Comparison of ENCODE assay signal across 1 cellular context in the genomic region with DNA sequence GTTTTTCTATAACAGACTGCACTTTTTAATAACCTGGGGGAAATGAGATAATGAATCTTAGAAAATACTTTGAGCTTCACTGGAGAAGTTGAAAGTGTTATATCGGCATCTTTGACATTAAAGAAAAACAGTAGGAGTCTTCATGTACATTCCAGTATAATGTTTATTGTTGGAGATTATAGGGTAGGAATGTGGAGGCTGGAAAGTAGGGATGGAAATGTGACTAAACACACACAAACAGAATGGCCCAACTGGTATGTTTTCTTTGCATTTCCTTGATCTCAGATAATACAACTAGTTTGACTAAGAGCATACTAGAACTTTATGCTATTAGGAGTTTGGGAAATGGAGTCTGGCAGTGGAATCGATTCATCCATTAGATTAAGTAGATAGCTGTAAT.
TF ChIP-seq lines count a peak whose summit lies in the region.

No MANE protein-coding gene starts in this region.

TF ChIP-seq in GM12878, 131 proteins besides CTCF, POLR2A, EP300 and RAD21:
- TF ChIP-seq KLF5 (IDR thresholded peaks at IDR 0.05; ENCODE audit: partially characterized antibody), result no peak
- TF ChIP-seq, protein P1, sequence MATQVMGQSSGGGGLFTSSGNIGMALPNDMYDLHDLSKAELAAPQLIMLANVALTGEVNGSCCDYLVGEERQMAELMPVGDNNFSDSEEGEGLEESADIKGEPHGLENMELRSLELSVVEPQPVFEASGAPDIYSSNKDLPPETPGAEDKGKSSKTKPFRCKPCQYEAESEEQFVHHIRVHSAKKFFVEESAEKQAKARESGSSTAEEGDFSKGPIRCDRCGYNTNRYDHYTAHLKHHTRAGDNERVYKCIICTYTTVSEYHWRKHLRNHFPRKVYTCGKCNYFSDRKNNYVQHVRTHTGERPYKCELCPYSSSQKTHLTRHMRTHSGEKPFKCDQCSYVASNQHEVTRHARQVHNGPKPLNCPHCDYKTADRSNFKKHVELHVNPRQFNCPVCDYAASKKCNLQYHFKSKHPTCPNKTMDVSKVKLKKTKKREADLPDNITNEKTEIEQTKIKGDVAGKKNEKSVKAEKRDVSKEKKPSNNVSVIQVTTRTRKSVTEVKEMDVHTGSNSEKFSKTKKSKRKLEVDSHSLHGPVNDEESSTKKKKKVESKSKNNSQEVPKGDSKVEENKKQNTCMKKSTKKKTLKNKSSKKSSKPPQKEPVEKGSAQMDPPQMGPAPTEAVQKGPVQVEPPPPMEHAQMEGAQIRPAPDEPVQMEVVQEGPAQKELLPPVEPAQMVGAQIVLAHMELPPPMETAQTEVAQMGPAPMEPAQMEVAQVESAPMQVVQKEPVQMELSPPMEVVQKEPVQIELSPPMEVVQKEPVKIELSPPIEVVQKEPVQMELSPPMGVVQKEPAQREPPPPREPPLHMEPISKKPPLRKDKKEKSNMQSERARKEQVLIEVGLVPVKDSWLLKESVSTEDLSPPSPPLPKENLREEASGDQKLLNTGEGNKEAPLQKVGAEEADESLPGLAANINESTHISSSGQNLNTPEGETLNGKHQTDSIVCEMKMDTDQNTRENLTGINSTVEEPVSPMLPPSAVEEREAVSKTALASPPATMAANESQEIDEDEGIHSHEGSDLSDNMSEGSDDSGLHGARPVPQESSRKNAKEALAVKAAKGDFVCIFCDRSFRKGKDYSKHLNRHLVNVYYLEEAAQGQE (IDR thresholded peaks at IDR 0.05; ENCODE audit: low read depth, low read length), result no peak
- TF ChIP-seq, protein P2, sequence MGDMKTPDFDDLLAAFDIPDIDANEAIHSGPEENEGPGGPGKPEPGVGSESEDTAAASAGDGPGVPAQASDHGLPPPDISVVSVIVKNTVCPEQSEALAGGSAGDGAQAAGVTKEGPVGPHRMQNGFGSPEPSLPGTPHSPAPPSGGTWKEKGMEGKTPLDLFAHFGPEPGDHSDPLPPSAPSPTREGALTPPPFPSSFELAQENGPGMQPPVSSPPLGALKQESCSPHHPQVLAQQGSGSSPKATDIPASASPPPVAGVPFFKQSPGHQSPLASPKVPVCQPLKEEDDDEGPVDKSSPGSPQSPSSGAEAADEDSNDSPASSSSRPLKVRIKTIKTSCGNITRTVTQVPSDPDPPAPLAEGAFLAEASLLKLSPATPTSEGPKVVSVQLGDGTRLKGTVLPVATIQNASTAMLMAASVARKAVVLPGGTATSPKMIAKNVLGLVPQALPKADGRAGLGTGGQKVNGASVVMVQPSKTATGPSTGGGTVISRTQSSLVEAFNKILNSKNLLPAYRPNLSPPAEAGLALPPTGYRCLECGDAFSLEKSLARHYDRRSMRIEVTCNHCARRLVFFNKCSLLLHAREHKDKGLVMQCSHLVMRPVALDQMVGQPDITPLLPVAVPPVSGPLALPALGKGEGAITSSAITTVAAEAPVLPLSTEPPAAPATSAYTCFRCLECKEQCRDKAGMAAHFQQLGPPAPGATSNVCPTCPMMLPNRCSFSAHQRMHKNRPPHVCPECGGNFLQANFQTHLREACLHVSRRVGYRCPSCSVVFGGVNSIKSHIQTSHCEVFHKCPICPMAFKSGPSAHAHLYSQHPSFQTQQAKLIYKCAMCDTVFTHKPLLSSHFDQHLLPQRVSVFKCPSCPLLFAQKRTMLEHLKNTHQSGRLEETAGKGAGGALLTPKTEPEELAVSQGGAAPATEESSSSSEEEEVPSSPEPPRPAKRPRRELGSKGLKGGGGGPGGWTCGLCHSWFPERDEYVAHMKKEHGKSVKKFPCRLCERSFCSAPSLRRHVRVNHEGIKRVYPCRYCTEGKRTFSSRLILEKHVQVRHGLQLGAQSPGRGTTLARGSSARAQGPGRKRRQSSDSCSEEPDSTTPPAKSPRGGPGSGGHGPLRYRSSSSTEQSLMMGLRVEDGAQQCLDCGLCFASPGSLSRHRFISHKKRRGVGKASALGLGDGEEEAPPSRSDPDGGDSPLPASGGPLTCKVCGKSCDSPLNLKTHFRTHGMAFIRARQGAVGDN (IDR thresholded peaks at IDR 0.05), result no peak
- TF ChIP-seq SMAD5 (IDR thresholded peaks at IDR 0.05; ENCODE audit: low read depth), result no peak
- TF ChIP-seq ZNF24 (IDR thresholded peaks at IDR 0.05), result no peak
- TF ChIP-seq USF1 (IDR thresholded peaks at IDR 0.05; ENCODE audit: borderline replicate concordance, extremely low read length, insufficient read depth, low read depth, low read length), result no peak
- TF ChIP-seq LARP7 (IDR thresholded peaks at IDR 0.05), result no peak
- TF ChIP-seq MTA3 (IDR thresholded peaks at IDR 0.05; ENCODE audit: borderline replicate concordance, low read length), result no peak
- TF ChIP-seq DPF2 (IDR thresholded peaks at IDR 0.05), result no peak
- TF ChIP-seq PAX5 (IDR thresholded peaks at IDR 0.05; ENCODE audit: borderline replicate concordance, low read depth, low read length), result no peak
- TF ChIP-seq NFXL1 (IDR thresholded peaks at IDR 0.05; ENCODE audit: borderline replicate concordance), result no peak
- TF ChIP-seq KDM1A (IDR thresholded peaks at IDR 0.05; ENCODE audit: borderline replicate concordance), result no peak
- TF ChIP-seq ZZZ3 (IDR thresholded peaks at IDR 0.05; ENCODE audit: control insufficient read depth, insufficient read length, low read depth), result no peak
- no peak for TF ChIP-seq SRF (IDR thresholded peaks at IDR 0.05; ENCODE audit: low read depth in 2 of 2, low read length in 2 of 2)
